ENCODE assay signal across 11 cellular contexts in genomic region chr6:109002100-109002697, GRCh38.
DNase-seq lines count a peak whose midpoint lies in the region; ATAC-seq and TF ChIP-seq lines count a peak whose summit lies in the region.
"Had no signal": no experiment of that assay in that cellular context is flagged by ENCODE, and none has a peak within 500 bp of the region (broad histone marks: within the 10 kb centered on the region; RNA-seq: fewer than 3 reads in every experiment).

No MANE protein-coding gene starts in this region.

- 13 to 18% methylated on average over 3 of the region's 3 CpGs for WGBS in aorta, 2 donors

- peak; percentile 19 for ATAC-seq in activated CD4-positive, alpha-beta T cell treated with anti-CD3 and anti-CD28 coated beads for 36 hours
- ATAC-seq in naive thymus-derived CD8-positive, alpha-beta T cell = no peak
- ATAC-seq in aorta (ENCODE audit: low FRiP score) (peak; percentile 76), GM19452 (IDR thresholded peaks at IDR 0.05; ENCODE audit: unreplicated experiment) (no peak)

- CTCF ChIA-PET in activated CD4-positive, alpha-beta T cell treated with anti-CD3 and anti-CD28 coated beads for 36 hours (lab: Charles Lee) = interaction anchor here (0.6 to 1.3 kb wide), 5 partner anchors 8 to 381 kb away, joined by 3 to 4 read pairs (median 3); partner anchors contain the start of gene CD164

- DNase-seq in activated CD4-positive, alpha-beta T cell treated with anti-CD3 and anti-CD28 coated beads for 36 hours = no peak
- no peak for DNase-seq in activated CD4-positive, alpha-beta T cell treated with anti-CD3 and anti-CD28 coated beads for 48 hours
- DNase-seq in fibroblast of the aortic adventitia (ENCODE audit: low read depth) = peak; percentile 72
- DNase-seq in naive thymus-derived CD8-positive, alpha-beta T cell = no peak
- no peak for DNase-seq in aorta
- DNase-seq in HuH-7 (ENCODE audit: low spot score) = no peak
- no peak for DNase-seq in stimulated activated CD4-positive, alpha-beta T cell treated with anti-CD3 and anti-CD28 coated beads, Interleukin-12 subunit alpha, Interleukin-12 subunit beta, amount 100 ng/mL, for 4 hours
- DNase-seq: 8988T, KG1 had no signal

- H3K4me3 ChIP-seq in fibroblast of the aortic adventitia (ENCODE audit: low read depth, low read length) (no peak overlapping the region), aorta (ENCODE audit: low read length in 2 of 2) (no peak overlapping the region)

- H3K4me3 Mint-ChIP-seq in activated CD4-positive, alpha-beta T cell treated with anti-CD3 and anti-CD28 coated beads for 36 hours = no peak overlapping the region
- H3K4me3 Mint-ChIP-seq in naive thymus-derived CD8-positive, alpha-beta T cell = no peak overlapping the region
- H3K4me3 Mint-ChIP-seq: stimulated activated naive CD8-positive, alpha-beta T cell treated with anti-CD3 and anti-CD28 coated beads, Interleukin-15, Interleukin-2, amounts not matched to agents 100 ng/mL and 50 ng/mL, for 24 hours had no signal

- peak overlapping the region in 1 of 2 donors; percentile 18 for H3K27ac ChIP-seq in aorta (ENCODE audit: low read depth in 1 of 2, low read length in 2 of 2)

- no peaks in the 10 kb centered on the region for H3K27me3 ChIP-seq in aorta (ENCODE audit: control insufficient read depth in 1 of 2, insufficient read depth in 2 of 2, low read length in 1 of 2)

- TF ChIP-seq CTCF in fibroblast of the aortic adventitia (IDR thresholded peaks at IDR 0.05; ENCODE audit: insufficient read depth, low read length) = no peak

- peaks cover 0 to 1% of the 10 kb centered on the region in 2 donors for H3K4me1 ChIP-seq in aorta (ENCODE audit: control insufficient read depth in 1 of 2, insufficient read depth in 2 of 2, low read length in 2 of 2)

- POLR2A ChIA-PET in activated CD4-positive, alpha-beta T cell treated with anti-CD3 and anti-CD28 coated beads for 36 hours (lab: Charles Lee) = no interaction called here
- POLR2A ChIA-PET in naive thymus-derived CD8-positive, alpha-beta T cell (lab: Charles Lee) = interaction anchor here (0.6 kb wide), 1 partner anchor 34 kb away, joined by 3 read pairs; no protein-coding TSS in a partner anchor

- H3K36me3 Mint-ChIP-seq in activated CD4-positive, alpha-beta T cell treated with anti-CD3 and anti-CD28 coated beads for 36 hours (ENCODE audit: low read depth) = peaks cover 18% of the 10 kb centered on the region
- H3K36me3 Mint-ChIP-seq in naive thymus-derived CD8-positive, alpha-beta T cell = peaks cover 0 to 37% (median 10%) of the 10 kb centered on the region in 3 donors

- H3K36me3 ChIP-seq in aorta (ENCODE audit: control insufficient read depth in 1 of 2, insufficient read depth in 2 of 2, low read length in 1 of 2) = peaks cover 0 to 2% of the 10 kb centered on the region in 2 donors

- no peaks in the 10 kb centered on the region for H3K27me3 Mint-ChIP-seq in activated CD4-positive, alpha-beta T cell treated with anti-CD3 and anti-CD28 coated beads for 36 hours
- no peaks in the 10 kb centered on the region for H3K27me3 Mint-ChIP-seq in naive thymus-derived CD8-positive, alpha-beta T cell
- H3K27me3 Mint-ChIP-seq: stimulated activated naive CD8-positive, alpha-beta T cell treated with anti-CD3 and anti-CD28 coated beads, Interleukin-15, Interleukin-2, amounts not matched to agents 100 ng/mL and 50 ng/mL, for 24 hours had no signal

- H3K9me3 ChIP-seq in aorta (ENCODE audit: control insufficient read depth, low read length) = no peaks in the 10 kb centered on the region

- intact Hi-C loops in activated CD4-positive, alpha-beta T cell treated with anti-CD3 and anti-CD28 coated beads for 36 hours (cut with DNase I, micrococcal nuclease) = loop anchor here in 1 of 2 experiments (10.0 kb wide), 1 partner anchor 1813 kb away; the partner anchor contains the start of gene CDK19
- intact Hi-C loops in aorta (cut with DNase I) = loop anchor here in 1 of 2 donors (5.0 kb wide), 1 partner anchor 105 kb away; no protein-coding TSS in a partner anchor

- H3K4me1 Mint-ChIP-seq in activated CD4-positive, alpha-beta T cell treated with anti-CD3 and anti-CD28 coated beads for 36 hours = peaks cover 38% of the 10 kb centered on the region
- peaks cover 9 to 48% (median 32%) of the 10 kb centered on the region in 4 donors for H3K4me1 Mint-ChIP-seq in naive thymus-derived CD8-positive, alpha-beta T cell

- H3K27ac Mint-ChIP-seq in activated CD4-positive, alpha-beta T cell treated with anti-CD3 and anti-CD28 coated beads for 36 hours = no peak overlapping the region
- H3K27ac Mint-ChIP-seq in naive thymus-derived CD8-positive, alpha-beta T cell = peak overlapping the region in 6 of 10 donors; percentile 3 to 66 (median 24)
- H3K27ac Mint-ChIP-seq: stimulated activated naive CD8-positive, alpha-beta T cell treated with anti-CD3 and anti-CD28 coated beads, Interleukin-15, Interleukin-2, amounts not matched to agents 100 ng/mL and 50 ng/mL, for 24 hours had no signal

- H3K9me3 Mint-ChIP-seq in activated CD4-positive, alpha-beta T cell treated with anti-CD3 and anti-CD28 coated beads for 36 hours (ENCODE audit: low read depth) = no peaks in the 10 kb centered on the region
- H3K9me3 Mint-ChIP-seq in naive thymus-derived CD8-positive, alpha-beta T cell = no peaks in the 10 kb centered on the region
- H3K9me3 Mint-ChIP-seq: stimulated activated naive CD8-positive, alpha-beta T cell treated with anti-CD3 and anti-CD28 coated beads, Interleukin-15, Interleukin-2, amounts not matched to agents 100 ng/mL and 50 ng/mL, for 24 hours had no signal

Comparison
In these comparisons a context has a peak if more than half of its experiments do, and no peak if none do; other contexts are left out.
1. ATAC-seq: peak in activated CD4-positive, alpha-beta T cell treated with anti-CD3 and anti-CD28 coated beads for 36 hours (single experiment) and aorta (single experiment); none in naive thymus-derived CD8-positive, alpha-beta T cell (0 of 2) and GM19452 (single experiment).